Comparison of ENCODE assay signal across 19 cellular contexts in the genomic region with DNA sequence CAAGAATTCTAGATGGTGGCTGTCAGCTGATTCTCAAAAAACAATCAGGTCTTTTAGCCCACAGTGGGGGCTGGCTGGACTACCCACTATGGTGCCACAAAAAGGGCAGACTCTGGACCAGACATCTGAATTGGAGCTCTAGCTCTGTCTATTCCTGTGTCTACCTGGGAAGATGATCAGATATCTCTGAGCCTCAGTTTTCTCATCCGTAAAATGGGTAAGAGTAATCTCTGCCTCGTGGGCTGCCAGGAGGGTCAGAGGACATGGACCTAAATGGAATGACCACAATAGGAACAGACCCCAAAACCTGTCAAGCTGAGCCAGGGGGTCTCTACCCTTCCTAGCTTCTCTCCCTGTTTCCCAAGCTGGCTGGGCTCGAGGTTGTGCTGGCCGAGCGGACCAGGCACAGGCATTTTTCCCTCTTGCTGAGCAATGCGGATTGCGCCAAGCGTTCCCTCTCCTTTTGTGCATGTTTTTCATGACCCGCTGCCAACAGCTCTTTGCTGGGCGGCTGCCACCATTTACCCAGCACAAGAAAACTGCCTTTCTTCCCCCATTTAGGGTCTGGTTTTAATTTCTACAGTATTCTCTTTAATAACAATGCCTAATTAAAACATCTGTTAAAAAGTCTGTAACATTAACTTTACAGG.
DNase-seq lines count a peak whose midpoint lies in the region; FAIRE-seq and TF ChIP-seq lines count a peak whose summit lies in the region.
"Had no signal": no experiment of that assay in that cellular context is flagged by ENCODE, and none has a peak within 500 bp of the region (broad histone marks: within the 10 kb centered on the region; RNA-seq: fewer than 3 reads in every experiment).

No MANE protein-coding gene starts in this region.

- no peaks in the 10 kb centered on the region for H3K9me3 ChIP-seq in astrocyte (ENCODE audit: insufficient read depth, low read depth, low read length)
- H3K9me3 ChIP-seq: gastroesophageal sphincter had no signal

- DNase-seq in G401 (ENCODE audit: low spot score), result peak; percentile 58
- DNase-seq in astrocyte (ENCODE audit: low read depth), result peak; percentile 6
- peak; percentile 23 for DNase-seq in fibroblast of the conjunctiva (ENCODE audit: low read depth)
- DNase-seq in pons (ENCODE audit: low spot score), result peak; percentile 77
- DNase-seq in cortex of kidney (lab: John Stamatoyannopoulos, UW), result no peak
- no peak for DNase-seq in HEK293T (ENCODE audit: extremely low spot score)
- no peak for DNase-seq in amniotic stem cell (lab: John Stamatoyannopoulos, UW)
- DNase-seq in activated CD4-positive, alpha-beta T cell treated with anti-CD3 and anti-CD28 coated beads for 4 hours, result no peak
- DNase-seq: activated gamma-delta T cell; effector memory CD8-positive, alpha-beta T cell; HCEC 1CT; mesenchymal stem cell; NCI-H1417 treated with DMSO at 0.1 percent for 48 hours; NCI-H2227 treated with DMSO at 0.1 percent for 48 hours; SHP77; T-helper 17 cell had no signal

- no peaks in the 10 kb centered on the region for H3K36me3 Mint-ChIP-seq in astrocyte (ENCODE audit: low read depth, unreplicated experiment)

- no peaks in the 10 kb centered on the region for H3K4me1 Mint-ChIP-seq in astrocyte (ENCODE audit: low read depth, unreplicated experiment)
- H3K4me1 Mint-ChIP-seq: B cell, T-helper 17 cell had no signal

- H3K4me2 ChIP-seq in astrocyte (ENCODE audit: low read length), result no peak overlapping the region

- H3K27ac ChIP-seq in astrocyte (ENCODE audit: low read depth, low read length), result no peak overlapping the region
- H3K27ac ChIP-seq: gastroesophageal sphincter had no signal

- CTCF ChIA-PET in HEK293T (lab: Yijun Ruan, JAX), result no interaction called here

- no peak overlapping the region for H3K27ac Mint-ChIP-seq in astrocyte (ENCODE audit: unreplicated experiment)
- H3K27ac Mint-ChIP-seq: B cell, nephron had no signal

- no peak overlapping the region for H2AFZ ChIP-seq in astrocyte (ENCODE audit: low read depth, low read length)

- in situ Hi-C loops in G401 (cut with HindIII; ENCODE audit: low sequenced_read_pairs), result no loop called here

- no peaks in the 10 kb centered on the region for H3K4me1 ChIP-seq in astrocyte (ENCODE audit: insufficient read depth, low read length)
- H3K4me1 ChIP-seq: gastroesophageal sphincter had no signal

- no peaks in the 10 kb centered on the region for H4K20me1 ChIP-seq in astrocyte (ENCODE audit: insufficient read depth, low read length)

- H3K27me3 Mint-ChIP-seq in astrocyte (ENCODE audit: low read depth, unreplicated experiment), result peaks cover 29% of the 10 kb centered on the region
- H3K27me3 Mint-ChIP-seq: B cell had no signal

- H3K36me3 ChIP-seq in astrocyte (ENCODE audit: insufficient read depth, low read length), result no peaks in the 10 kb centered on the region
- H3K36me3 ChIP-seq: gastroesophageal sphincter had no signal

- no peak overlapping the region for H3K9ac ChIP-seq in astrocyte (ENCODE audit: low read length)

- H3K4me3 Mint-ChIP-seq in astrocyte (ENCODE audit: unreplicated experiment), result no peak overlapping the region
- H3K4me3 Mint-ChIP-seq: B cell; effector memory CD8-positive, alpha-beta T cell; nephron; T-helper 17 cell had no signal

- H3K79me2 ChIP-seq in astrocyte (ENCODE audit: insufficient read depth, low read length), result no peaks in the 10 kb centered on the region

- no peak for TF ChIP-seq CTCF in astrocyte (IDR thresholded peaks at IDR 0.05; ENCODE audit: insufficient read depth, low read depth, low read length)

- no peak for FAIRE-seq in astrocyte (lab: Jason Lieb, UNC)

- POLR2A ChIA-PET in HEK293T (lab: Yijun Ruan, JAX), result interaction anchor here (0.9 kb wide), 1 partner anchor 11 kb away, joined by 3 read pairs; no protein-coding TSS in a partner anchor

- peaks cover 7% of the 10 kb centered on the region for H3K27me3 ChIP-seq in astrocyte (ENCODE audit: insufficient read depth, low read length)
- H3K27me3 ChIP-seq: gastroesophageal sphincter had no signal

- no peak overlapping the region for H3K4me3 ChIP-seq in astrocyte (ENCODE audit: insufficient read depth, low read depth, low read length)
- H3K4me3 ChIP-seq: gastroesophageal sphincter had no signal

- H3K9me3 Mint-ChIP-seq in astrocyte (ENCODE audit: unreplicated experiment), result peaks cover 3% of the 10 kb centered on the region
- H3K9me3 Mint-ChIP-seq: effector memory CD8-positive, alpha-beta T cell; nephron had no signal

TF ChIP-seq in HEK293T, 16 proteins besides CTCF, POLR2A, EP300 and RAD21:
- no peak for TF ChIP-seq FOXM1 (IDR thresholded peaks at IDR 0.05; ENCODE audit: borderline replicate concordance)
- TF ChIP-seq SP1 (IDR thresholded peaks at IDR 0.05), result no peak
- TF ChIP-seq FOXK2 (IDR thresholded peaks at IDR 0.05), result no peak
- TF ChIP-seq BHLHE40 (IDR thresholded peaks at IDR 0.05; ENCODE audit: borderline replicate concordance), result no peak
- TF ChIP-seq, protein P1, sequence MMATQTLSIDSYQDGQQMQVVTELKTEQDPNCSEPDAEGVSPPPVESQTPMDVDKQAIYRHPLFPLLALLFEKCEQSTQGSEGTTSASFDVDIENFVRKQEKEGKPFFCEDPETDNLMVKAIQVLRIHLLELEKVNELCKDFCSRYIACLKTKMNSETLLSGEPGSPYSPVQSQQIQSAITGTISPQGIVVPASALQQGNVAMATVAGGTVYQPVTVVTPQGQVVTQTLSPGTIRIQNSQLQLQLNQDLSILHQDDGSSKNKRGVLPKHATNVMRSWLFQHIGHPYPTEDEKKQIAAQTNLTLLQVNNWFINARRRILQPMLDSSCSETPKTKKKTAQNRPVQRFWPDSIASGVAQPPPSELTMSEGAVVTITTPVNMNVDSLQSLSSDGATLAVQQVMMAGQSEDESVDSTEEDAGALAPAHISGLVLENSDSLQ (IDR thresholded peaks at IDR 0.05), result no peak
- TF ChIP-seq L3MBTL2 (conservative IDR thresholded peaks at IDR 0.05), result no peak
- no peak for TF ChIP-seq TARDBP (IDR thresholded peaks at IDR 0.05)
- no peak for TF ChIP-seq LEF1 (IDR thresholded peaks at IDR 0.05; ENCODE audit: borderline replicate concordance)
- no peak for TF ChIP-seq ELF4 (IDR thresholded peaks at IDR 0.05)

Comparison
In these comparisons a context has a peak if more than half of its experiments do, and no peak if none do; other contexts are left out.
1. DNase-seq: peak in G401 (single experiment), astrocyte (single experiment), fibroblast of the conjunctiva (single experiment) and pons (single experiment); none in cortex of kidney (single experiment), HEK293T (single experiment), amniotic stem cell (single experiment) and activated CD4-positive, alpha-beta T cell treated with anti-CD3 and anti-CD28 coated beads for 4 hours (0 of 2).